Comparison of ENCODE assay signal across 10 cellular contexts in the genomic region with DNA sequence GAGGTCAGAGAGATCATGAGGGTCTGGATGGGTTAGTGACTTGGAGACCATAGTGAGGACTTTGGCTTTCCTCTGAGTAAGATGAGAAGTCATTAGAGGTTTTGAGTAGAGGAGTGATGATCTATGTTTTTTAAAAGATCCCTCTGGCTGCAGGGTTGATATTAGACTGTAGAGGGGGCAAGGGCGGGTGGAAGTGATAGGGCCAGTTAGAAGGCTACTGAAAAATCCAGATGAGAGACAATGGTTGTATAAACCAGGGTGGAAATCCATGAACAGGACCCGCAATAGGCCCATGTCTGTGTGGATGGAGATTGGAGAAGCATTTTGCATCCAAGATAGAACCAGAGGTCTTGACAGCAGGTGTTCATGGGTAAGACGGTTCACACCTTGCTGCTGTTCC. TPM values are rescaled to one million over a fixed set of nuclear protein-coding genes. Genes with fewer than 3 reads are reported as not detected.
DNase-seq lines count a peak whose midpoint lies in the region; ATAC-seq, FAIRE-seq and TF ChIP-seq lines count a peak whose summit lies in the region.
"Had no signal": no experiment of that assay in that cellular context is flagged by ENCODE, and none has a peak within 500 bp of the region (broad histone marks: within the 10 kb centered on the region; RNA-seq: fewer than 3 reads in every experiment).

No MANE protein-coding gene starts in this region.

- no peak overlapping the region for H3K27ac ChIP-seq in CD8-positive, alpha-beta T cell (ENCODE audit: low read depth, low read length)
- no peak overlapping the region for H3K27ac ChIP-seq in OCI-LY3 (ENCODE audit: low read length)
- H3K27ac ChIP-seq: adrenal gland, SJCRH30 had no signal

- H2AFZ ChIP-seq in OCI-LY3 (ENCODE audit: low read depth, low read length): no peak overlapping the region

- no peaks in the 10 kb centered on the region for H3K9me3 ChIP-seq in CD8-positive, alpha-beta T cell (ENCODE audit: low read length)
- no peaks in the 10 kb centered on the region for H3K9me3 ChIP-seq in OCI-LY3 (ENCODE audit: insufficient read depth, low read length)
- H3K9me3 ChIP-seq: adrenal gland, SJCRH30 had no signal

- no peak for FAIRE-seq in H54 (lab: Jason Lieb, UNC)

- POLR2A ChIA-PET in CD8-positive, alpha-beta T cell (lab: Charles Lee): interaction anchor here (1.3 kb wide), 1 partner anchor 52 kb away, joined by 6 read pairs; a partner anchor contains a TSS

- H3K27me3 Mint-ChIP-seq in CD8-positive, alpha-beta T cell (ENCODE audit: low read depth): no peaks in the 10 kb centered on the region

- H3K4me2 ChIP-seq in OCI-LY3 (ENCODE audit: low read length): no peak overlapping the region

- H3K9me3 Mint-ChIP-seq in CD8-positive, alpha-beta T cell: no peaks in the 10 kb centered on the region

- ATAC-seq in CD8-positive, alpha-beta T cell: no peak

- TF ChIP-seq POLR2A in H54 (IDR thresholded peaks at IDR 0.05; ENCODE audit: low read depth, low read length): no peak

- peak overlapping the region; percentile 26 for H3K4me3 Mint-ChIP-seq in CD8-positive, alpha-beta T cell

- H3K4me1 ChIP-seq in CD8-positive, alpha-beta T cell (ENCODE audit: insufficient read depth, low read length): peaks cover 14% of the 10 kb centered on the region
- peaks cover 5% of the 10 kb centered on the region; the same call in 1 of the 2 replicates for H3K4me1 ChIP-seq in OCI-LY3 (ENCODE audit: low read length)
- H3K4me1 ChIP-seq: adrenal gland, SJCRH30 had no signal

- peak; percentile 37 for TF ChIP-seq CTCF in CD8-positive, alpha-beta T cell (IDR thresholded peaks at IDR 0.05)
- TF ChIP-seq CTCF in OCI-LY3 (IDR thresholded peaks at IDR 0.05; ENCODE audit: low read depth, low read length) (peak; percentile 8; the same call in 1 of the 2 replicates), fibroblast of the aortic adventitia (IDR thresholded peaks at IDR 0.05; ENCODE audit: insufficient read depth, low read length) (peak; percentile 37)

- CTCF ChIA-PET in CD8-positive, alpha-beta T cell (lab: Charles Lee): interaction anchor here (0.7 to 2.1 kb wide), 4 partner anchors 8 to 46 kb away, joined by 3 to 8 read pairs (median 4); no protein-coding TSS in a partner anchor

- no peaks in the 10 kb centered on the region for H3K27me3 ChIP-seq in CD8-positive, alpha-beta T cell (ENCODE audit: insufficient read depth, low read length)
- H3K27me3 ChIP-seq in OCI-LY3 (ENCODE audit: low read depth, low read length): no peaks in the 10 kb centered on the region
- H3K27me3 ChIP-seq: adrenal gland, SJCRH30 had no signal

- H3K36me3 ChIP-seq in CD8-positive, alpha-beta T cell (ENCODE audit: insufficient read depth, low read length): peaks cover 56% of the 10 kb centered on the region
- H3K36me3 ChIP-seq in OCI-LY3 (replicated peaks; ENCODE audit: low read depth, low read length): no peaks in the 10 kb centered on the region
- H3K36me3 ChIP-seq: adrenal gland, SJCRH30 had no signal

- H3K27ac Mint-ChIP-seq in CD8-positive, alpha-beta T cell: peak overlapping the region; percentile 88

- intact Hi-C loops in CD8-positive, alpha-beta T cell (cut with DNase I, micrococcal nuclease): no loop called here

- H3K79me2 ChIP-seq in OCI-LY3 (ENCODE audit: low read length): no peaks in the 10 kb centered on the region

- H4K20me1 ChIP-seq in OCI-LY3 (ENCODE audit: insufficient read depth, low read length): no peaks in the 10 kb centered on the region

- peaks cover 83% of the 10 kb centered on the region for H3K36me3 Mint-ChIP-seq in CD8-positive, alpha-beta T cell

- DNase-seq in CD8-positive, alpha-beta T cell: no peak
- peak; percentile 6 for DNase-seq in fibroblast of the aortic adventitia (ENCODE audit: low read depth)
- DNase-seq in stimulated activated CD4-positive, alpha-beta T cell treated with anti-CD3 and anti-CD28 coated beads, Interleukin-15, amount 100 ng/mL, for 24 hours: no peak
- DNase-seq in H54 (ENCODE audit: insufficient read length, low spot score): no peak
- DNase-seq in mucosa of gallbladder (ENCODE audit: low spot score): no peak
- DNase-seq: adrenal gland, GDM1, NCI-H1930, SJCRH30 had no signal

- H3K9ac ChIP-seq in OCI-LY3 (ENCODE audit: low read length): no peak overlapping the region

- no peak overlapping the region for H3K4me3 ChIP-seq in CD8-positive, alpha-beta T cell (ENCODE audit: low read depth, low read length)
- no peak overlapping the region for H3K4me3 ChIP-seq in OCI-LY3 (ENCODE audit: low read length)
- H3K4me3 ChIP-seq in fibroblast of the aortic adventitia (ENCODE audit: low read depth, low read length): no peak overlapping the region
- H3K4me3 ChIP-seq: adrenal gland, SJCRH30 had no signal

- H3K4me1 Mint-ChIP-seq in CD8-positive, alpha-beta T cell (ENCODE audit: low read depth): peaks cover 46% of the 10 kb centered on the region

RNA-seq across cellular contexts. Expression of a gene that starts 9.8 kb away (rescaled TPM):
- total RNA-seq in CD8-positive, alpha-beta T cell: 100 to 1,000 TPM; 187 to 218 TPM
- total RNA-seq in fibroblast of the aortic adventitia (ENCODE audit: low replicate concordance): not detected in 2 replicates
- total RNA-seq in mucosa of gallbladder: 16.7 TPM
- total RNA-seq: SJCRH30 had no signal

RNA-seq across cellular contexts. Expression of a gene that starts 36.7 kb away (rescaled TPM):
- 10 to 100 TPM; 22.6 to 24.1 TPM for total RNA-seq in CD8-positive, alpha-beta T cell
- total RNA-seq in fibroblast of the aortic adventitia (ENCODE audit: low replicate concordance) (15.0 and 15.8 TPM in 2 replicates), mucosa of gallbladder (112 TPM)

RNA-seq across cellular contexts. Expression of a gene that starts 44.0 kb away (rescaled TPM):
- total RNA-seq in CD8-positive, alpha-beta T cell: 1 to 10 TPM; 2.6 to 2.8 TPM
- total RNA-seq in fibroblast of the aortic adventitia (ENCODE audit: low replicate concordance): 20.9 and 21.6 TPM in 2 replicates
- total RNA-seq in mucosa of gallbladder: 61.1 TPM

RNA-seq across cellular contexts. Expression of a gene that starts 52.3 kb away (rescaled TPM):
- total RNA-seq in CD8-positive, alpha-beta T cell: 1 to 10 TPM; 6.2 to 6.3 TPM
- 14.0 and 16.0 TPM in 2 replicates for total RNA-seq in fibroblast of the aortic adventitia (ENCODE audit: low replicate concordance)
- 11.9 TPM for total RNA-seq in mucosa of gallbladder

RNA-seq across cellular contexts. Expression of a gene that starts 52.5 kb away (rescaled TPM):
- 1 to 10 TPM; 4.0 to 5.5 TPM for total RNA-seq in CD8-positive, alpha-beta T cell
- 28.0 and 42.0 TPM in 2 replicates for total RNA-seq in fibroblast of the aortic adventitia (ENCODE audit: low replicate concordance)
- 53.3 TPM for total RNA-seq in mucosa of gallbladder

Comparison
In these comparisons a context has a peak if more than half of its experiments do, and no peak if none do; other contexts are left out.
1. RNA of a gene that starts 9.8 kb away (total RNA-seq): 187 to 218 TPM in CD8-positive, alpha-beta T cell and 16.7 TPM in mucosa of gallbladder (single experiment); not detected in fibroblast of the aortic adventitia; every median in the first group is over 10 times any median in the second.
2. Peak in every context shown above with its lines, with median percentiles within 50 percentile points of each other: CTCF ChIP-seq.